In genomic region chr16:526181-527014, GRCh38 we compare ENCODE assay signal across 8 cellular contexts. TPM values are rescaled to one million over a fixed set of nuclear protein-coding genes. Genes with fewer than 3 reads are reported as not detected.
DNase-seq lines count a peak whose midpoint lies in the region; ATAC-seq, FAIRE-seq and TF ChIP-seq lines count a peak whose summit lies in the region.

No MANE protein-coding gene starts in this region.

- peak overlapping the region; percentile 95 to 97 for H3K27ac ChIP-seq in A549
- peak overlapping the region; percentile 98 to 99 for H3K27ac ChIP-seq in testis

- peak overlapping the region; percentile 96 for H3K4me3 ChIP-seq in A549
- peak overlapping the region; percentile 85 for H3K4me3 ChIP-seq in choroid plexus epithelial cell (ENCODE audit: low read depth, low read length)
- H3K4me3 ChIP-seq in lower leg skin (ENCODE audit: low read depth, poor library complexity, severe bottlenecking): peak overlapping the region; percentile 64
- peak overlapping the region; percentile 67 to 76 for H3K4me3 ChIP-seq in testis

- TF ChIP-seq CTCF in A549 (IDR thresholded peaks at IDR 0.05) (no peak), GM12872 (IDR thresholded peaks at IDR 0.05; ENCODE audit: insufficient read depth, low read depth, low read length) (0 out of 3 replicates have a peak, but pooled peaks have one; percentile 1), choroid plexus epithelial cell (conservative IDR thresholded peaks at IDR 0.05; ENCODE audit: low read depth, low read length) (peak; percentile 16), lower leg skin (IDR thresholded peaks at IDR 0.05) (no peak), testis (IDR thresholded peaks at IDR 0.05) (no peak)

- no peaks in the 10 kb centered on the region for H3K36me3 ChIP-seq in testis (ENCODE audit: low read depth, missing control alignments)

- POLR2A ChIA-PET in A549 (lab: Yijun Ruan, JAX): interaction anchor here (1.3 kb wide), 1 partner anchor 101 kb away, joined by 4 read pairs; the partner anchor contains the start of gene RAB11FIP3

- no peaks in the 10 kb centered on the region for H3K9me3 ChIP-seq in A549
- no peaks in the 10 kb centered on the region for H3K9me3 ChIP-seq in testis

- TF ChIP-seq EP300 in A549 (IDR thresholded peaks at IDR 0.05): no peak

- intact Hi-C loops in lower leg skin (cut with DNase I; ENCODE audit: low total_unique reads): no loop called here
- intact Hi-C loops in testis (cut with DNase I; ENCODE audit: low total_unique reads): no loop called here

- peak; percentile 3 to 25; a peak in 5 of 6 replicates for ATAC-seq in A549

- TF ChIP-seq RAD21 in A549 (conservative IDR thresholded peaks at IDR 0.05 in 1 of 2, IDR thresholded peaks at IDR 0.05 in 1 of 2): no peak

- peak; percentile 22; the same call in 1 of the 2 replicates for TF ChIP-seq POLR2A in A549 (IDR thresholded peaks at IDR 0.05; ENCODE audit: low read length)
- no peak for TF ChIP-seq POLR2A in lower leg skin (IDR thresholded peaks at IDR 0.05)
- TF ChIP-seq POLR2A in testis (IDR thresholded peaks at IDR 0.05): no peak

- peak overlapping the region; percentile 89 for H3K4me2 ChIP-seq in A549

- no peaks in the 10 kb centered on the region for H3K27me3 ChIP-seq in testis

- DNase-seq in A549 (ENCODE audit: low read depth in 1 of 2, low spot score in 1 of 2): no peak
- DNase-seq in RPMI7951 (ENCODE audit: low read depth): peak; percentile 53
- DNase-seq in choroid plexus epithelial cell (ENCODE audit: low read depth): peak; percentile 62
- DNase-seq in lower leg skin (ENCODE audit: low spot score in 2 of 2): no peak
- peak; percentile 61 for DNase-seq in testis
- no peak for DNase-seq in KBM-7
- no peak for DNase-seq in mesenteric fat pad (ENCODE audit: low spot score)

- FAIRE-seq in A549 (lab: Jason Lieb, UNC): no peak

- H3K4me1 ChIP-seq in A549 (peaks cover 29% of the 10 kb centered on the region), testis (peaks cover 26% of the 10 kb centered on the region)

- CTCF ChIA-PET in A549 (lab: Yijun Ruan, JAX): interaction anchor here (0.9 to 1.2 kb wide), 5 partner anchors 8 to 126 kb away, joined by 3 to 4 read pairs (median 3); partner anchors contain the start of gene RAB11FIP3

- 31% methylated on average over 16 of the region's 26 CpGs for WGBS in A549 (ENCODE audit: missing lambda C conversion rate)
- WGBS in lower leg skin, 2 donors: 5 to 9% methylated on average over 12 to 25 of the region's 26 CpGs
- WGBS in testis, 2 donors: 5 to 34% methylated on average over 3 to 18 of the region's 26 CpGs

- in situ Hi-C loops in KBM-7 (cut with MboI; ENCODE audit: low pct_unique_long_range_greater_than_20kb, low sequenced_read_pairs): no loop called here

TF ChIP-seq in A549, 52 proteins besides CTCF, POLR2A, EP300 and RAD21:
- TF ChIP-seq GATA3 (IDR thresholded peaks at IDR 0.05; ENCODE audit: borderline replicate concordance) (no peak), MYC (IDR thresholded peaks at IDR 0.05; ENCODE audit: borderline replicate concordance, low read length) (no peak), MAFK (IDR thresholded peaks at IDR 0.05; ENCODE audit: partially characterized antibody) (no peak), NPAS2 (CRISPR knock-in tag; IDR thresholded peaks at IDR 0.05; ENCODE audit: borderline replicate concordance) (no peak), POLR2AphosphoS2 (conservative IDR thresholded peaks at IDR 0.05; ENCODE audit: low read length) (0 out of 2 replicates have a peak, but pooled peaks have one; percentile 46), HOXB13 (CRISPR knock-in tag; IDR thresholded peaks at IDR 0.05; ENCODE audit: low read depth) (no peak), HEYL (CRISPR knock-in tag; IDR thresholded peaks at IDR 0.05) (no peak), CHD2 (IDR thresholded peaks at IDR 0.05; ENCODE audit: low read length, partially characterized antibody) (no peak), E2F6 (IDR thresholded peaks at IDR 0.05; ENCODE audit: borderline replicate concordance, low read depth) (peak; percentile 69; the same call in 1 of the 2 replicates), CEBPB (IDR thresholded peaks at IDR 0.05) (no peak), EHMT2 (IDR thresholded peaks at IDR 0.05; ENCODE audit: low read depth) (no peak), RCOR1 (IDR thresholded peaks at IDR 0.05; ENCODE audit: low read depth, low read length) (no peak)
- TF ChIP-seq, protein P1, sequence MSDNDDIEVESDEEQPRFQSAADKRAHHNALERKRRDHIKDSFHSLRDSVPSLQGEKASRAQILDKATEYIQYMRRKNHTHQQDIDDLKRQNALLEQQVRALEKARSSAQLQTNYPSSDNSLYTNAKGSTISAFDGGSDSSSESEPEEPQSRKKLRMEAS (IDR thresholded peaks at IDR 0.05): no peak; the same call in none of the 2 replicates

RNA-seq across cellular contexts. Expression of gene CAPN15, which starts 1.1 kb away (rescaled TPM):
- polyA plus RNA-seq in A549 (2011; rRNA removed): 10.0 and 11.4 TPM in 2 replicates
- polyA plus RNA-seq in A549 (2012; cell fraction: cytosol; rRNA removed): 46.5 and 72.3 TPM in 2 replicates
- 132 and 252 TPM in 2 replicates for polyA plus RNA-seq in A549 (2012; cell fraction: nucleus; rRNA removed)
- 31.3 to 33.9 TPM (median 33.3 TPM) in 3 replicates for polyA plus RNA-seq in A549 (2017; fragmentation: RNase III; extraction: RNeasy Plus Mini Kit Qiagen cat#74134 plus additional on column Dnase treatment)
- 8.6 and 13.1 TPM in 2 replicates for polyA minus RNA-seq in A549 (2011; rRNA and poly(A)+ RNA removed)
- 7.1 and 14.9 TPM in 2 replicates for total RNA-seq in RPMI7951 (2014; rRNA removed; shearing (Covaris generic))
- 10 to 100 TPM; 80.8 to 95.5 (median 84.6) TPM for total RNA-seq in lower leg skin
- 100 to 1,000 TPM; 108 to 115 TPM for total RNA-seq in testis
- 48.0 TPM for polyA plus RNA-seq in testis (ENCODE audit: insufficient read depth, low read depth, low replicate concordance)
- total RNA-seq in mesenteric fat pad: 49.2 TPM

RNA-seq across cellular contexts. Expression of gene PRR35, which starts 33.8 kb away (rescaled TPM):
- polyA plus RNA-seq in A549 (2011; rRNA removed) (0.04 TPM in 1 of 2 replicates, not detected in the other), A549 (2017; fragmentation: RNase III; extraction: RNeasy Plus Mini Kit Qiagen cat#74134 plus additional on column Dnase treatment) (0.04 to 0.10 TPM (median 0.04 TPM) in 3 replicates), testis (ENCODE audit: insufficient read depth, low read depth, low replicate concordance) (1.7 TPM)
- polyA plus RNA-seq in A549 (2012; cell fraction: cytosol; rRNA removed): 0.05 and 0.17 TPM in 2 replicates
- polyA plus RNA-seq in A549 (2012; cell fraction: nucleus; rRNA removed): 0.11 and 0.22 TPM in 2 replicates
- polyA minus RNA-seq in A549 (2011; rRNA and poly(A)+ RNA removed): not detected in 2 replicates
- total RNA-seq in RPMI7951 (2014; rRNA removed; shearing (Covaris generic)): not detected in 2 replicates
- total RNA-seq in lower leg skin (not detected), testis (1 to 10 TPM; 5.0 to 7.2 TPM), mesenteric fat pad (not detected)

RNA-seq across cellular contexts. Expression of gene NHLRC4, which starts 40.4 kb away (rescaled TPM):
- polyA plus RNA-seq in A549 (2011; rRNA removed) (0.03 and 0.13 TPM in 2 replicates), A549 (2017; fragmentation: RNase III; extraction: RNeasy Plus Mini Kit Qiagen cat#74134 plus additional on column Dnase treatment) (0.07 to 0.09 TPM (median 0.08 TPM) in 3 replicates), testis (ENCODE audit: insufficient read depth, low read depth, low replicate concordance) (3.0 TPM)
- polyA plus RNA-seq in A549 (2012; cell fraction: cytosol; rRNA removed): 0.04 TPM in 2 replicates
- 0.17 and 0.24 TPM in 2 replicates for polyA plus RNA-seq in A549 (2012; cell fraction: nucleus; rRNA removed)
- polyA minus RNA-seq in A549 (2011; rRNA and poly(A)+ RNA removed): not detected in 2 replicates
- total RNA-seq in RPMI7951 (2014; rRNA removed; shearing (Covaris generic)): 0.24 and 0.29 TPM in 2 replicates
- total RNA-seq in lower leg skin (1 to 10 TPM in 1 of 4 donors, under 1 TPM in 3; 0.49 to 1.0 (median 0.57) TPM), testis (1 to 10 TPM; 4.5 TPM), mesenteric fat pad (1.3 TPM)

RNA-seq across cellular contexts. Expression of gene PIGQ, which starts 43.4 kb away (rescaled TPM):
- 13.2 and 15.7 TPM in 2 replicates for polyA plus RNA-seq in A549 (2011; rRNA removed)
- polyA plus RNA-seq in A549 (2012; cell fraction: cytosol; rRNA removed): 32.0 and 51.6 TPM in 2 replicates
- polyA plus RNA-seq in A549 (2012; cell fraction: nucleus; rRNA removed): 141 and 208 TPM in 2 replicates
- polyA plus RNA-seq in A549 (2017; fragmentation: RNase III; extraction: RNeasy Plus Mini Kit Qiagen cat#74134 plus additional on column Dnase treatment): 25.2 to 32.2 TPM (median 31.2 TPM) in 3 replicates
- polyA minus RNA-seq in A549 (2011; rRNA and poly(A)+ RNA removed): 32.3 and 33.8 TPM in 2 replicates
- 14.9 and 16.2 TPM in 2 replicates for total RNA-seq in RPMI7951 (2014; rRNA removed; shearing (Covaris generic))
- total RNA-seq in lower leg skin: 10 to 100 TPM; 33.2 to 46.1 (median 43.5) TPM
- total RNA-seq in testis: 100 to 1,000 TPM in 1 of 2 donors, 10 to 100 TPM in 1; 95.4 to 123 TPM
- 80.5 TPM for polyA plus RNA-seq in testis (ENCODE audit: insufficient read depth, low read depth, low replicate concordance)
- total RNA-seq in mesenteric fat pad: 32.4 TPM

Comparison
In these comparisons a context has a peak if more than half of its experiments do, and no peak if none do; other contexts are left out.
1. DNase-seq: peak in RPMI7951 (single experiment), choroid plexus epithelial cell (single experiment) and testis (single experiment); none in A549 (0 of 2), lower leg skin (0 of 2), KBM-7 (single experiment) and mesenteric fat pad (single experiment).
2. CTCF ChIP-seq: peak in GM12872 (single experiment) and choroid plexus epithelial cell (single experiment); none in A549 (single experiment), lower leg skin (0 of 3) and testis (0 of 3).
3. Peak in every context shown above with its lines, with median percentiles within 50 percentile points of each other: H3K4me3 ChIP-seq.